In the genomic region with DNA sequence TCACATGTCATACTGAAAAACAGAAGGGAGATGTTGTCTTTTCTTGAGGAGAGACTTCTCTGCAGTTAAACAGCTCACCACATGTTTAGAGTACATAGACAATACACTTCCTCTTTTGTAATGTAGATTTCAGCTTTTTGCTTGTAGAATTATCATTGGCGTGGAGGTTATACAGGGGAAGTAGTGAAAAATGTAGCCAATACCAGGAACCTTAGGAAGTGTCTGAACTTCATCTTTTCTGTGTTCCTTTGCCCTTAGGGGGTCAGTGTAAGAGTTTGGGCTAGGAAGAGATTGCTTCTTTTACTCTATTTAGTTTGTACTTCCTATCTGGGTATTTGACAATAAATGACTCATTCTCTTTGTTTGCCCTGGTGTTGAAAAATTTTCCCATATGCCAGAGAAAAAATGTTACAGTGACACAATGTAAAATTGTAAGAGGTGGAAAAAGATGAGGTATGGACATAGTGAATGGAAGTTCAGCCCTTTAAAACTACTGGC, we compare ENCODE assay signal across 9 cellular contexts. TPM values are rescaled to one million over a fixed set of nuclear protein-coding genes. Genes with fewer than 3 reads are reported as not detected.
A peak's percentile ranks its signal among the peaks of the same experiment; 100 is the strongest.
DNase-seq lines count a peak whose midpoint lies in the region; ATAC-seq and TF ChIP-seq lines count a peak whose summit lies in the region.
"Had no signal": no experiment of that assay in that cellular context is flagged by ENCODE, and none has a peak within 500 bp of the region (broad histone marks: within the 10 kb centered on the region; RNA-seq: fewer than 3 reads in every experiment).

No MANE protein-coding gene starts in this region.

- H3K27me3 Mint-ChIP-seq in CD8-positive, alpha-beta T cell (ENCODE audit: low read depth) = no peaks in the 10 kb centered on the region
- peaks cover 21% of the 10 kb centered on the region for H3K27me3 Mint-ChIP-seq in activated CD4-positive, alpha-beta memory T cell treated with anti-CD3 and anti-CD28 coated beads, Interleukin-2, amount 10 ng/mL, durations not matched to agents 7 days and 5 days

- CTCF ChIA-PET in CD8-positive, alpha-beta T cell (lab: Charles Lee) = interaction anchor here (0.7 kb wide), 1 partner anchor 323 kb away, joined by 3 read pairs; no protein-coding TSS in a partner anchor
- CTCF ChIA-PET in activated CD4-positive, alpha-beta memory T cell treated with anti-CD3 and anti-CD28 coated beads, Interleukin-2, amount 10 ng/mL, durations not matched to agents 7 days and 5 days (lab: Charles Lee) = interaction anchor here (4.4 kb wide), 1 partner anchor 22 kb away, joined by 23 read pairs; the partner anchor contains the start of gene CDKN2B

- no peak overlapping the region for H3K27ac Mint-ChIP-seq in CD8-positive, alpha-beta T cell
- H3K27ac Mint-ChIP-seq in activated CD4-positive, alpha-beta memory T cell treated with anti-CD3 and anti-CD28 coated beads, Interleukin-2, amount 10 ng/mL, durations not matched to agents 7 days and 5 days = no peak overlapping the region

- H3K9me3 Mint-ChIP-seq in CD8-positive, alpha-beta T cell = no peaks in the 10 kb centered on the region
- H3K9me3 Mint-ChIP-seq in activated CD4-positive, alpha-beta memory T cell treated with anti-CD3 and anti-CD28 coated beads, Interleukin-2, amount 10 ng/mL, durations not matched to agents 7 days and 5 days = no peaks in the 10 kb centered on the region

- TF ChIP-seq CTCF in left lung (IDR thresholded peaks at IDR 0.05) = no peak
- no peak for TF ChIP-seq CTCF in CD8-positive, alpha-beta T cell (IDR thresholded peaks at IDR 0.05)

- peak overlapping the region; percentile 10 to 53 for H3K27ac ChIP-seq in left lung
- H3K27ac ChIP-seq in CD8-positive, alpha-beta T cell (ENCODE audit: low read depth, low read length) = no peak overlapping the region

- ATAC-seq in GM18499 (IDR thresholded peaks at IDR 0.05; ENCODE audit: insufficient read depth, unreplicated experiment) (peak; percentile 92), HG02884 (IDR thresholded peaks at IDR 0.05; ENCODE audit: unreplicated experiment) (peak; percentile 87), left lung (peak; percentile 81)
- ATAC-seq in CD8-positive, alpha-beta T cell = no peak

- no peaks in the 10 kb centered on the region for H3K36me3 ChIP-seq in left lung
- H3K36me3 ChIP-seq in CD8-positive, alpha-beta T cell (ENCODE audit: insufficient read depth, low read length) = no peaks in the 10 kb centered on the region

- H3K9me3 ChIP-seq in left lung = no peaks in the 10 kb centered on the region
- no peaks in the 10 kb centered on the region for H3K9me3 ChIP-seq in CD8-positive, alpha-beta T cell (ENCODE audit: low read length)

- peak; percentile 47 for DNase-seq in RPMI8226
- no peak for DNase-seq in left lung
- no peak for DNase-seq in stimulated activated CD4-positive, alpha-beta T cell treated with anti-CD3 and anti-CD28 coated beads, Interleukin-1b, Interleukin-23, amount 100 ng/mL, for 48 hours
- DNase-seq in CD8-positive, alpha-beta T cell = no peak
- DNase-seq in NCI-H187 treated with DMSO at 0.1 percent for 48 hours (lab: John Stamatoyannopoulos, UW) = no peak
- DNase-seq in activated CD4-positive, alpha-beta memory T cell treated with anti-CD3 and anti-CD28 coated beads, Interleukin-2, amount 10 ng/mL, durations not matched to agents 7 days and 5 days = no peak

- H3K36me3 Mint-ChIP-seq in CD8-positive, alpha-beta T cell = no peaks in the 10 kb centered on the region
- peaks cover 3% of the 10 kb centered on the region for H3K36me3 Mint-ChIP-seq in activated CD4-positive, alpha-beta memory T cell treated with anti-CD3 and anti-CD28 coated beads, Interleukin-2, amount 10 ng/mL, durations not matched to agents 7 days and 5 days (ENCODE audit: low read depth)

- no peaks in the 10 kb centered on the region for H3K4me1 Mint-ChIP-seq in CD8-positive, alpha-beta T cell (ENCODE audit: low read depth)
- peaks cover 10% of the 10 kb centered on the region for H3K4me1 Mint-ChIP-seq in activated CD4-positive, alpha-beta memory T cell treated with anti-CD3 and anti-CD28 coated beads, Interleukin-2, amount 10 ng/mL, durations not matched to agents 7 days and 5 days

- H3K4me1 ChIP-seq in left lung = peaks cover 2 to 22% of the 10 kb centered on the region in 2 donors
- no peaks in the 10 kb centered on the region for H3K4me1 ChIP-seq in CD8-positive, alpha-beta T cell (ENCODE audit: insufficient read depth, low read length)

- H3K4me3 Mint-ChIP-seq in CD8-positive, alpha-beta T cell = no peak overlapping the region
- H3K4me3 Mint-ChIP-seq in activated CD4-positive, alpha-beta memory T cell treated with anti-CD3 and anti-CD28 coated beads, Interleukin-2, amount 10 ng/mL, durations not matched to agents 7 days and 5 days = no peak overlapping the region

- H3K4me3 ChIP-seq in left lung = no peak overlapping the region
- H3K4me3 ChIP-seq in CD8-positive, alpha-beta T cell (ENCODE audit: low read depth, low read length) = no peak overlapping the region
- H3K4me3 ChIP-seq: skin epidermis had no signal

- intact Hi-C loops in left lung (cut with DNase I) = no loop called here
- intact Hi-C loops in CD8-positive, alpha-beta T cell (cut with DNase I, micrococcal nuclease) = loop anchor here (10.0 kb wide), 3 partner anchors 325 to 705 kb away; no protein-coding TSS in a partner anchor

- POLR2A ChIA-PET in CD8-positive, alpha-beta T cell (lab: Charles Lee) = no interaction called here
- POLR2A ChIA-PET in activated CD4-positive, alpha-beta memory T cell treated with anti-CD3 and anti-CD28 coated beads, Interleukin-2, amount 10 ng/mL, durations not matched to agents 7 days and 5 days (lab: Charles Lee) = interaction anchor here (0.7 to 1.2 kb wide), 4 partner anchors 9 to 75 kb away, joined by 3 to 4 read pairs (median 4); partner anchors contain the start of gene CDKN2B-AS1

- no peaks in the 10 kb centered on the region for H3K27me3 ChIP-seq in left lung
- no peaks in the 10 kb centered on the region for H3K27me3 ChIP-seq in CD8-positive, alpha-beta T cell (ENCODE audit: insufficient read depth, low read length)

RNA-seq across cellular contexts. Expression of gene CDKN2B, which starts 21.0 kb away (rescaled TPM):
- 10 to 100 TPM; 17.0 to 75.6 TPM for total RNA-seq in left lung
- total RNA-seq in CD8-positive, alpha-beta T cell = not detected
- 1 to 10 TPM; 2.5 to 3.4 TPM for total RNA-seq in activated CD4-positive, alpha-beta memory T cell treated with anti-CD3 and anti-CD28 coated beads, Interleukin-2, amount 10 ng/mL, durations not matched to agents 7 days and 5 days

RNA-seq across cellular contexts. Expression of gene CDKN2B-AS1, which starts 35.6 kb away (rescaled TPM):
- 1 to 10 TPM in 1 of 2 donors, under 1 TPM in 1; 0.58 to 1.6 TPM for total RNA-seq in left lung
- total RNA-seq in CD8-positive, alpha-beta T cell = under 1 TPM in 1 of 2 experiments, not detected in 1; 0.71 TPM
- 1 to 10 TPM; 2.6 TPM for total RNA-seq in activated CD4-positive, alpha-beta memory T cell treated with anti-CD3 and anti-CD28 coated beads, Interleukin-2, amount 10 ng/mL, durations not matched to agents 7 days and 5 days

RNA-seq across cellular contexts. Expression of gene CDKN2A, which starts 36.0 kb away (rescaled TPM):
- 1 to 10 TPM; 1.2 to 1.6 TPM for total RNA-seq in left lung
- total RNA-seq in CD8-positive, alpha-beta T cell = 1 to 10 TPM in 1 of 2 experiments, under 1 TPM in 1; 0.95 to 1.7 TPM
- 10 to 100 TPM; 19.4 to 23.2 TPM for total RNA-seq in activated CD4-positive, alpha-beta memory T cell treated with anti-CD3 and anti-CD28 coated beads, Interleukin-2, amount 10 ng/mL, durations not matched to agents 7 days and 5 days

Comparison
In these comparisons a context has a peak if more than half of its experiments do, and no peak if none do; other contexts are left out.
1. RNA of gene CDKN2B, which starts 21.0 kb away (total RNA-seq): 17.0 to 75.6 TPM in left lung; 2.5 to 3.4 TPM in activated CD4-positive, alpha-beta memory T cell treated with anti-CD3 and anti-CD28 coated beads, Interleukin-2, amount 10 ng/mL, durations not matched to agents 7 days and 5 days and not detected in CD8-positive, alpha-beta T cell; every median in the first group is over 4 times any median in the second.
2. RNA of gene CDKN2A, which starts 36.0 kb away (total RNA-seq): 19.4 to 23.2 TPM in activated CD4-positive, alpha-beta memory T cell treated with anti-CD3 and anti-CD28 coated beads, Interleukin-2, amount 10 ng/mL, durations not matched to agents 7 days and 5 days; 0.95 to 1.7 TPM in CD8-positive, alpha-beta T cell and 1.2 to 1.6 TPM in left lung; every median in the first group is over 4 times any median in the second.
3. intact Hi-C loops: an anchor here in CD8-positive, alpha-beta T cell (10.0 kb wide); none called in left lung.